In the genomic region with DNA sequence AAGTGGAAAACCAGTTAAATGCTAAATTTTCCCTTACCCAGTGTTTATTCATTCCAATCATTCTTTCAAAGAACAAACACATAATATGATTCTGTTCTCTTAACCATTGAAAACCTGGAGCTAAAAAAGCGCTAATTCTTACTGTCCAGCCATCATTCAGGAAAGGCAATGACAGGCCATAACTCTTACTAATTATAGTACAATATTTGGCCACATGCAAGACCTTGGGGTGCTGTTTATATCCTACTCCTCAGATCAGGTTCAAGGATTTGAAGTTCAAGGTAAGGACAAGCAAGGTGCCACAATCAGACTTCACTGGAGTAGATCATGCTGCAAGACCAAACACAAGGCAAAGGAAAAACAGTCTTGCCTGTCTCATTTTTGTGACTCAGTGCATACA, we compare ENCODE assay signal across 1 cellular context.
TF ChIP-seq lines count a peak whose summit lies in the region.

No MANE protein-coding gene starts in this region.

TF ChIP-seq in HepG2, 621 proteins besides CTCF, POLR2A, EP300 and RAD21 (continued from another document):
- TF ChIP-seq, protein P1, sequence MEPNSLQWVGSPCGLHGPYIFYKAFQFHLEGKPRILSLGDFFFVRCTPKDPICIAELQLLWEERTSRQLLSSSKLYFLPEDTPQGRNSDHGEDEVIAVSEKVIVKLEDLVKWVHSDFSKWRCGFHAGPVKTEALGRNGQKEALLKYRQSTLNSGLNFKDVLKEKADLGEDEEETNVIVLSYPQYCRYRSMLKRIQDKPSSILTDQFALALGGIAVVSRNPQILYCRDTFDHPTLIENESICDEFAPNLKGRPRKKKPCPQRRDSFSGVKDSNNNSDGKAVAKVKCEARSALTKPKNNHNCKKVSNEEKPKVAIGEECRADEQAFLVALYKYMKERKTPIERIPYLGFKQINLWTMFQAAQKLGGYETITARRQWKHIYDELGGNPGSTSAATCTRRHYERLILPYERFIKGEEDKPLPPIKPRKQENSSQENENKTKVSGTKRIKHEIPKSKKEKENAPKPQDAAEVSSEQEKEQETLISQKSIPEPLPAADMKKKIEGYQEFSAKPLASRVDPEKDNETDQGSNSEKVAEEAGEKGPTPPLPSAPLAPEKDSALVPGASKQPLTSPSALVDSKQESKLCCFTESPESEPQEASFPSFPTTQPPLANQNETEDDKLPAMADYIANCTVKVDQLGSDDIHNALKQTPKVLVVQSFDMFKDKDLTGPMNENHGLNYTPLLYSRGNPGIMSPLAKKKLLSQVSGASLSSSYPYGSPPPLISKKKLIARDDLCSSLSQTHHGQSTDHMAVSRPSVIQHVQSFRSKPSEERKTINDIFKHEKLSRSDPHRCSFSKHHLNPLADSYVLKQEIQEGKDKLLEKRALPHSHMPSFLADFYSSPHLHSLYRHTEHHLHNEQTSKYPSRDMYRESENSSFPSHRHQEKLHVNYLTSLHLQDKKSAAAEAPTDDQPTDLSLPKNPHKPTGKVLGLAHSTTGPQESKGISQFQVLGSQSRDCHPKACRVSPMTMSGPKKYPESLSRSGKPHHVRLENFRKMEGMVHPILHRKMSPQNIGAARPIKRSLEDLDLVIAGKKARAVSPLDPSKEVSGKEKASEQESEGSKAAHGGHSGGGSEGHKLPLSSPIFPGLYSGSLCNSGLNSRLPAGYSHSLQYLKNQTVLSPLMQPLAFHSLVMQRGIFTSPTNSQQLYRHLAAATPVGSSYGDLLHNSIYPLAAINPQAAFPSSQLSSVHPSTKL (CRISPR knock-in tag; IDR thresholded peaks at IDR 0.05) = 0 out of 2 replicates have a peak, but pooled peaks have one; percentile 15
- peak; percentile 89 for TF ChIP-seq ZNF652 (CRISPR knock-in tag; IDR thresholded peaks at IDR 0.05; ENCODE audit: borderline replicate concordance, low read depth)
TF ChIP-seq in HepG2: peak in this region for 3.
